In the genomic region with DNA sequence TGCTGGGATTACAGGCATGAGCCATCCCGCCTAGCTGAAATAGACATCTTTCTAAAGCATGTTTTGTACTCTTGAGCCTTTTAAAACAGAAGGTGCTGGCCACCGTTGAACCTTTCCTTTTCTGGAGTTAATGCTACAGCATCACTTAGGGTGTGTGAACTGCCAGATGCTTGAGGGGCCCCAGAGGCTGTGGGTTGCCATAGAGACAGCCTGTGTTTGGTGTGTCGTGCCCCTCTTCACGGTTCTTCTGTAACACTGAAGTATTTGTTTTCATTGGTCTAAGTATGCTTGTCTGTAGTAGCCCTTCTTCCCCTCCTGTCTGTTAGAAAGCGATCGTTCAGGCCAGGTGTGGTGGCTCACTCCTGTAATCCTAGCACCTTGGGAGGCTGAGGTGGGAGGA, we compare ENCODE assay signal across 15 cellular contexts. TPM values are rescaled to one million over a fixed set of nuclear protein-coding genes. Genes with fewer than 3 reads are reported as not detected.
DNase-seq lines count a peak whose midpoint lies in the region; FAIRE-seq and TF ChIP-seq lines count a peak whose summit lies in the region.
"Had no signal": no experiment of that assay in that cellular context is flagged by ENCODE, and none has a peak within 500 bp of the region (broad histone marks: within the 10 kb centered on the region; RNA-seq: fewer than 3 reads in every experiment).

No MANE protein-coding gene starts in this region.

- H3K4me3 ChIP-seq in astrocyte (ENCODE audit: insufficient read depth, low read depth, low read length) (no peak overlapping the region), neutrophil (ENCODE audit: low read depth in 1 of 2, low read length in 1 of 2) (no peak overlapping the region)
- H3K4me3 ChIP-seq: gastrocnemius medialis, neural progenitor cell had no signal

- H3K27ac ChIP-seq in astrocyte (ENCODE audit: low read depth, low read length) (no peak overlapping the region), neutrophil (peak overlapping the region; percentile 60)
- H3K27ac ChIP-seq: neural progenitor cell had no signal

- H4K20me1 ChIP-seq in astrocyte (ENCODE audit: insufficient read depth, low read length): peaks cover 9% of the 10 kb centered on the region

- H3K27ac Mint-ChIP-seq in astrocyte (ENCODE audit: unreplicated experiment): peak overlapping the region; percentile 34
- H3K27ac Mint-ChIP-seq: neural progenitor cell had no signal

- no peaks in the 10 kb centered on the region for H3K79me2 ChIP-seq in astrocyte (ENCODE audit: insufficient read depth, low read length)

- DNase-seq in NCI-H1105 treated with DMSO at 0.1 percent for 48 hours (lab: John Stamatoyannopoulos, UW): peak; percentile 10
- no peak for DNase-seq in NCI-H1105 (lab: John Stamatoyannopoulos, UW)
- DNase-seq in NCI-H1092 (lab: John Stamatoyannopoulos, UW): peak; percentile 26
- no peak for DNase-seq in astrocyte (ENCODE audit: low read depth)
- no peak for DNase-seq in SIG-M5 (lab: John Stamatoyannopoulos, UW)
- DNase-seq in NCI-H1694 (lab: John Stamatoyannopoulos, UW): no peak
- no peak for DNase-seq in SW 1271 (lab: John Stamatoyannopoulos, UW)
- DNase-seq: activated CD4-positive, alpha-beta T cell treated with anti-CD3 and anti-CD28 coated beads for 1 hour; activated effector memory CD4-positive, alpha-beta T cell treated with Interleukin-2 at 50 U/mL for 16 hours; gastrocnemius medialis; small intestine had no signal

- TF ChIP-seq CTCF in astrocyte (IDR thresholded peaks at IDR 0.05; ENCODE audit: insufficient read depth, low read depth, low read length) (no peak), neutrophil (IDR thresholded peaks at IDR 0.05) (no peak)

- H3K36me3 Mint-ChIP-seq in astrocyte (ENCODE audit: low read depth, unreplicated experiment): peaks cover 17% of the 10 kb centered on the region

- no peaks in the 10 kb centered on the region for H3K4me1 ChIP-seq in astrocyte (ENCODE audit: insufficient read depth, low read length)
- peaks cover 9 to 10% of the 10 kb centered on the region in 2 experiments for H3K4me1 ChIP-seq in neutrophil (ENCODE audit: control insufficient read depth in 1 of 2, insufficient read depth in 1 of 2, low read depth in 1 of 2, low read length in 1 of 2)

- H3K9me3 ChIP-seq in astrocyte (ENCODE audit: insufficient read depth, low read depth, low read length) (no peaks in the 10 kb centered on the region), neutrophil (no peaks in the 10 kb centered on the region)
- H3K9me3 ChIP-seq: gastrocnemius medialis had no signal

- H3K27me3 ChIP-seq in astrocyte (ENCODE audit: insufficient read depth, low read length) (no peaks in the 10 kb centered on the region), neutrophil (no peaks in the 10 kb centered on the region)
- H3K27me3 ChIP-seq: gastrocnemius medialis, neural progenitor cell had no signal

- no peaks in the 10 kb centered on the region for H3K9me3 Mint-ChIP-seq in astrocyte (ENCODE audit: unreplicated experiment)
- H3K9me3 Mint-ChIP-seq: neural progenitor cell had no signal

- no peak for FAIRE-seq in astrocyte (lab: Jason Lieb, UNC)
- FAIRE-seq: A204.1, keratinocyte, small intestine had no signal

- no peak overlapping the region for H3K4me3 Mint-ChIP-seq in astrocyte (ENCODE audit: unreplicated experiment)
- H3K4me3 Mint-ChIP-seq: neural progenitor cell had no signal

- no peak overlapping the region for H3K4me2 ChIP-seq in astrocyte (ENCODE audit: low read length)
- H3K4me2 ChIP-seq: neural progenitor cell had no signal

- H3K4me1 Mint-ChIP-seq in astrocyte (ENCODE audit: low read depth, unreplicated experiment): peaks cover 6% of the 10 kb centered on the region

- no peaks in the 10 kb centered on the region for H3K27me3 Mint-ChIP-seq in astrocyte (ENCODE audit: low read depth, unreplicated experiment)

- no peak overlapping the region for H2AFZ ChIP-seq in astrocyte (ENCODE audit: low read depth, low read length)
- H2AFZ ChIP-seq: neural progenitor cell had no signal

- peaks cover 22% of the 10 kb centered on the region for H3K36me3 ChIP-seq in astrocyte (ENCODE audit: insufficient read depth, low read length)
- H3K36me3 ChIP-seq in neutrophil: peaks cover 94% of the 10 kb centered on the region
- H3K36me3 ChIP-seq: gastrocnemius medialis, neural progenitor cell had no signal

- no peak overlapping the region for H3K9ac ChIP-seq in astrocyte (ENCODE audit: low read length)
- H3K9ac ChIP-seq: neural progenitor cell had no signal

RNA-seq across cellular contexts. Expression of gene PLEKHG3, which starts 30.8 kb away (rescaled TPM):
- total RNA-seq in astrocyte: 84.1 and 98.6 TPM in 2 replicates

Comparison
In these comparisons a context has a peak if more than half of its experiments do, and no peak if none do; other contexts are left out.
1. DNase-seq: peak in NCI-H1105 treated with DMSO at 0.1 percent for 48 hours (single experiment) and NCI-H1092 (single experiment); none in NCI-H1105 (single experiment), astrocyte (single experiment), SIG-M5 (single experiment), NCI-H1694 (single experiment) and SW 1271 (0 of 2).